ENCODE assay signal across 16 cellular contexts in genomic region chr12:19759229-19759628, GRCh38.
A peak's percentile ranks its signal among the peaks of the same experiment; 100 is the strongest.
DNase-seq lines count a peak whose midpoint lies in the region; ATAC-seq and TF ChIP-seq lines count a peak whose summit lies in the region.
"Had no signal": no experiment of that assay in that cellular context is flagged by ENCODE, and none has a peak within 500 bp of the region (broad histone marks: within the 10 kb centered on the region; RNA-seq: fewer than 3 reads in every experiment).

No MANE protein-coding gene starts in this region.

- CTCF ChIA-PET in PC-3 (lab: Charles Lee) = no interaction called here

- H3K4me3 Mint-ChIP-seq in stimulated activated effector memory CD8-positive, alpha-beta T cell treated with anti-CD3 and anti-CD28 coated beads, Interleukin-12 subunit alpha, Interleukin-12 subunit beta, amount 100 ng/mL, for 72 hours = no peak overlapping the region
- H3K4me3 Mint-ChIP-seq: activated T-cell treated with anti-CD3 and anti-CD28 coated beads, Interleukin-2, amount 50 U/mL, for 24 hours; nephron had no signal

- POLR2A ChIA-PET in PC-3 (lab: Charles Lee; ENCODE audit: unreplicated experiment) = no interaction called here

- no peak for TF ChIP-seq CTCF in PC-3 (conservative IDR thresholded peaks at IDR 0.05; ENCODE audit: low read depth, low read length)

- H3F3A ChIP-seq in PC-3 (ENCODE audit: low read length, unreplicated experiment) = no peaks in the 10 kb centered on the region

- H3K36me3 Mint-ChIP-seq in stimulated activated effector memory CD8-positive, alpha-beta T cell treated with anti-CD3 and anti-CD28 coated beads, Interleukin-12 subunit alpha, Interleukin-12 subunit beta, amount 100 ng/mL, for 72 hours = no peaks in the 10 kb centered on the region

- H3K4me3 ChIP-seq in PC-3 (ENCODE audit: low read length) = no peak overlapping the region
- H3K4me3 ChIP-seq: heart right ventricle, skin epidermis had no signal

- DNase-seq in ELR (ENCODE audit: low read depth) = peak; percentile 41
- peak; percentile 44 for DNase-seq in PC-3
- peak; percentile 49 for DNase-seq in dedifferentiated amniotic fluid mesenchymal stem cell (ENCODE audit: extremely low spot score)
- DNase-seq in non-pigmented ciliary epithelial cell (ENCODE audit: low read depth) = peak; percentile 69
- no peak for DNase-seq in LoVo (ENCODE audit: low spot score)
- no peak for DNase-seq in stimulated activated effector memory CD8-positive, alpha-beta T cell treated with anti-CD3 and anti-CD28 coated beads, Interleukin-12 subunit alpha, Interleukin-12 subunit beta, amount 100 ng/mL, for 72 hours (ENCODE audit: low spot score in 2 of 2)
- DNase-seq in sciatic nerve (ENCODE audit: low spot score) = no peak
- DNase-seq: activated CD4-positive, alpha-beta T cell treated with anti-CD3 and anti-CD28 coated beads for 4 hours; activated T-cell treated with anti-CD3 and anti-CD28 coated beads, Interleukin-2, amount 50 U/mL, for 24 hours; heart right ventricle; MV-4-11; T-helper 2 cell had no signal

- H3K79me2 ChIP-seq in PC-3 (ENCODE audit: low read length) = no peaks in the 10 kb centered on the region

- no peak overlapping the region for H2AFZ ChIP-seq in PC-3 (ENCODE audit: low read length)

- H3K4me1 ChIP-seq in PC-3 (ENCODE audit: insufficient read depth, low read length) = peaks cover 9% of the 10 kb centered on the region

- no peaks in the 10 kb centered on the region for H3K27me3 ChIP-seq in PC-3 (ENCODE audit: low read length)
- H3K27me3 ChIP-seq: heart right ventricle had no signal

- no peaks in the 10 kb centered on the region for H3K9me3 ChIP-seq in PC-3 (ENCODE audit: low read length)
- H3K9me3 ChIP-seq: heart right ventricle had no signal

- BruUV-seq in PC-3 (replicated peaks; lab: Mats Ljungman, UMichigan) = no TSS peak

- H3K27ac ChIP-seq in PC-3 (ENCODE audit: low read length) = no peak overlapping the region
- H3K27ac ChIP-seq: heart right ventricle, skin epidermis had no signal

- intact Hi-C loops in PC-3 (cut with micrococcal nuclease) = loop anchor here (5.0 kb wide), 1 partner anchor 618 kb away; no protein-coding TSS in a partner anchor
- intact Hi-C loops in sciatic nerve (cut with DNase I) = no loop called here

- H4K20me1 ChIP-seq in PC-3 (ENCODE audit: low read length) = no peaks in the 10 kb centered on the region

- no peak overlapping the region for H3K27ac Mint-ChIP-seq in stimulated activated effector memory CD8-positive, alpha-beta T cell treated with anti-CD3 and anti-CD28 coated beads, Interleukin-12 subunit alpha, Interleukin-12 subunit beta, amount 100 ng/mL, for 72 hours
- H3K27ac Mint-ChIP-seq: activated T-cell treated with anti-CD3 and anti-CD28 coated beads, Interleukin-2, amount 50 U/mL, for 24 hours; nephron had no signal

- no peaks in the 10 kb centered on the region for H3K4me1 Mint-ChIP-seq in stimulated activated effector memory CD8-positive, alpha-beta T cell treated with anti-CD3 and anti-CD28 coated beads, Interleukin-12 subunit alpha, Interleukin-12 subunit beta, amount 100 ng/mL, for 72 hours
- H3K4me1 Mint-ChIP-seq: nephron had no signal

- H3K9ac ChIP-seq in PC-3 (ENCODE audit: low read length) = no peak overlapping the region

- no peaks in the 10 kb centered on the region for H3K9me2 ChIP-seq in PC-3 (replicated peaks; ENCODE audit: low read length)

- no peaks in the 10 kb centered on the region for H3K9me3 Mint-ChIP-seq in stimulated activated effector memory CD8-positive, alpha-beta T cell treated with anti-CD3 and anti-CD28 coated beads, Interleukin-12 subunit alpha, Interleukin-12 subunit beta, amount 100 ng/mL, for 72 hours

- H3K4me2 ChIP-seq in PC-3 (ENCODE audit: low read length) = 0 out of 2 replicates have a peak overlapping the region, but pooled peaks have one; percentile 7

- ATAC-seq in PC-3 (no peak), sciatic nerve (no peak), GM21360 (IDR thresholded peaks at IDR 0.05; ENCODE audit: unreplicated experiment) (no peak)
- no peak for ATAC-seq in stimulated activated effector memory CD8-positive, alpha-beta T cell treated with anti-CD3 and anti-CD28 coated beads, Interleukin-12 subunit alpha, Interleukin-12 subunit beta, amount 100 ng/mL, for 72 hours
- ATAC-seq: heart right ventricle, left lobe of liver had no signal

- H3K36me3 ChIP-seq in PC-3 (ENCODE audit: low read depth, low read length) = no peaks in the 10 kb centered on the region
- H3K36me3 ChIP-seq: heart right ventricle had no signal

Comparison
In these comparisons a context has a peak if more than half of its experiments do, and no peak if none do; other contexts are left out.
1. DNase-seq: peak in ELR (single experiment), PC-3 (single experiment), dedifferentiated amniotic fluid mesenchymal stem cell (single experiment) and non-pigmented ciliary epithelial cell (single experiment); none in LoVo (single experiment), stimulated activated effector memory CD8-positive, alpha-beta T cell treated with anti-CD3 and anti-CD28 coated beads, Interleukin-12 subunit alpha, Interleukin-12 subunit beta, amount 100 ng/mL, for 72 hours (0 of 2) and sciatic nerve (single experiment).